8 cellular contexts compared by ENCODE assay signal in the genomic region with DNA sequence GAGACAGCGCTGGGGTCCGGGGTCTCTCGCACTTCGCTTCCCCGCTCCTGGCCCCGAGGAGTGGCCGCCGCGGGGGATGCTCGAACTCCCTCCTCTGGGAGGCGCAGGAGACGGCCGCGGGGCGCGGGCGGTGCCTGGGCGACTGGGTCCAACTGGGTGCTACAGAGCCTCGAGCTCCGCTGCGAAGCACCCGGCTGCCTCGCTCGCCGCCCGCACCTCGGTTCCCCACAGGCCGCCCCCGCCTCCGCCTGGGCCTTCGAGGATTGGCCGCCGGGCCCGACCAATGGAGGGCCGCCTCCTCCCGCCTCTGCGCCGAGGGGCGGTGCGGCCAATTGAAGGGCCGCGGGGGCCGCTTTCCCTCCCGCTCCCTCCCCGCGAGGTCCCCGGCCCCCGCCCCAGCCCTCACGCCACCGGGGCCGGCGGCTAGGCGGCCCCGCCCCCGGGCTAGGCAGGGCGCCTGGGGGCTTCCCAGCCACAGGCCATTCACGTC. TPM values are rescaled to one million over a fixed set of nuclear protein-coding genes. Genes with fewer than 3 reads are reported as not detected.
DNase-seq lines count a peak whose midpoint lies in the region; ATAC-seq and TF ChIP-seq lines count a peak whose summit lies in the region.

A gene (minus strand): TSS at position 196 of the 490 bp plus-strand sequence. CDS start 216 bp downstream, outside the sequence.

- no peaks in the 10 kb centered on the region for H3K27me3 ChIP-seq in lung (ENCODE audit: control insufficient read depth, insufficient read depth)

- no peaks in the 10 kb centered on the region for H3K36me3 ChIP-seq in lung (ENCODE audit: control insufficient read depth in 2 of 2, insufficient read depth in 2 of 2, low read length in 2 of 2)

- TF ChIP-seq CTCF in lung (IDR thresholded peaks at IDR 0.05; ENCODE audit: control extremely low read depth, extremely low read depth): no peak

- no peaks in the 10 kb centered on the region for H3K9me3 ChIP-seq in lung (ENCODE audit: control insufficient read depth in 2 of 2, insufficient read depth in 1 of 2, low read length in 1 of 2)

- 0 to 2% methylated on average over 27 to 57 of the region's 57 CpGs for WGBS in lung, 2 donors

- peak within 1 kb of the TSS; percentile 97 to 100 for H3K27ac ChIP-seq in lung (ENCODE audit: low read depth in 1 of 2, low read length in 1 of 2)

- peak; percentile 71 for DNase-seq in 8988T
- DNase-seq in NCI-H226: peak; percentile 95
- peak; percentile 86 for DNase-seq in activated CD8-positive, alpha-beta memory T cell treated with anti-CD3 and anti-CD28 coated beads for 24 hours
- DNase-seq in effector CD8-positive, alpha-beta T cell (lab: John Stamatoyannopoulos, UW): peak; percentile 66
- DNase-seq in lung (ENCODE audit: low spot score): peak; percentile 93
- DNase-seq in stimulated activated CD4-positive, alpha-beta T cell treated with anti-CD3 and anti-CD28 coated beads, TNF-alpha, amount 100 ng/mL, for 1 hour (ENCODE audit: low read depth in 3 of 3, low spot score in 1 of 3): peak; percentile 22 to 56 (median 41)

- peak; percentile 53 for ATAC-seq in GM18870 (IDR thresholded peaks at IDR 0.05; ENCODE audit: unreplicated experiment)
- peak; percentile 83 for ATAC-seq in HG03103 (IDR thresholded peaks at IDR 0.05; ENCODE audit: low read depth, unreplicated experiment)
- ATAC-seq in lung (ENCODE audit: insufficient read depth, low FRiP score): peak; percentile 90

- H3K4me3 ChIP-seq in lung: peak within 1 kb of the TSS; percentile 81

- peaks cover 9 to 22% of the 10 kb centered on the region in 2 donors for H3K4me1 ChIP-seq in lung (ENCODE audit: control insufficient read depth in 2 of 2, insufficient read depth in 2 of 2, low read length in 2 of 2)

RNA-seq across cellular contexts. Expression of the gene that starts here (rescaled TPM):
- 100 to 1,000 TPM; 210 to 265 TPM for total RNA-seq in lung
- 100 to 1,000 TPM in 1 of 2 donors, 10 to 100 TPM in 1; 79.9 to 154 TPM for polyA plus RNA-seq in lung

Comparison
In these comparisons a context has a peak if more than half of its experiments do, and no peak if none do; other contexts are left out.
1. Peak in every context shown above with its lines: DNase-seq, ATAC-seq, H3K4me3 ChIP-seq and H3K27ac ChIP-seq.
2. DNase-seq: peak in every context shown above with its lines; median percentile 95 in NCI-H226; 93 in lung; 86 in activated CD8-positive, alpha-beta memory T cell treated with anti-CD3 and anti-CD28 coated beads for 24 hours; 71 in 8988T; 66 in effector CD8-positive, alpha-beta T cell; 41 in stimulated activated CD4-positive, alpha-beta T cell treated with anti-CD3 and anti-CD28 coated beads, TNF-alpha, amount 100 ng/mL, for 1 hour.